In genomic region chr1:24541711-24542346, GRCh38 we compare ENCODE assay signal across 9 cellular contexts. TPM values are rescaled to one million over a fixed set of nuclear protein-coding genes. Genes with fewer than 3 reads are reported as not detected.
DNase-seq lines count a peak whose midpoint lies in the region; ATAC-seq and TF ChIP-seq lines count a peak whose summit lies in the region.
"Had no signal": no experiment of that assay in that cellular context is flagged by ENCODE, and none has a peak within 500 bp of the region (broad histone marks: within the 10 kb centered on the region; RNA-seq: fewer than 3 reads in every experiment).

No MANE protein-coding gene starts in this region.

- intact Hi-C loops in Right ventricle myocardium superior (cut with DNase I) (loop anchor here (2.0 kb wide), 1 partner anchor 93 kb away; no protein-coding TSS in a partner anchor), left cardiac atrium (cut with DNase I) (loop anchor here in 1 of 2 donors (2.0 kb wide), 1 partner anchor 93 kb away; no protein-coding TSS in a partner anchor), left ventricle myocardium inferior (cut with micrococcal nuclease) (loop anchor here (10.0 kb wide), 1 partner anchor 93 kb away; no protein-coding TSS in a partner anchor), upper lobe of right lung (cut with DNase I) (no loop called here)

- H3K27me3 ChIP-seq in left ventricle myocardium inferior (ENCODE audit: low read depth) (peaks cover under 1% of the 10 kb centered on the region), upper lobe of right lung (no peaks in the 10 kb centered on the region)
- H3K27me3 ChIP-seq: neutrophil had no signal

- DNase-seq in Right ventricle myocardium superior: no peak
- DNase-seq in left cardiac atrium: no peak
- peak; percentile 23 for DNase-seq in activated CD4-positive, alpha-beta T cell treated with anti-CD3 and anti-CD28 coated beads, Interleukin-2, amount 50 U/mL, for 1 hour
- no peak for DNase-seq in left ventricle myocardium inferior
- peak; percentile 78 for DNase-seq in upper lobe of right lung
- DNase-seq in cerebellar nuclear complex (lab: John Stamatoyannopoulos, UW): no peak
- DNase-seq in central memory CD4-positive, alpha-beta T cell: no peak

- H3K27ac ChIP-seq in left ventricle myocardium inferior (replicated peaks): no peak overlapping the region
- peak overlapping the region; percentile 24 for H3K27ac ChIP-seq in upper lobe of right lung
- H3K27ac ChIP-seq: neutrophil had no signal

- H3K36me3 ChIP-seq in left ventricle myocardium inferior (no peaks in the 10 kb centered on the region), upper lobe of right lung (no peaks in the 10 kb centered on the region)
- H3K36me3 ChIP-seq: neutrophil had no signal

- H3K4me3 ChIP-seq in left ventricle myocardium inferior: no peak overlapping the region
- H3K4me3 ChIP-seq in upper lobe of right lung: no peak overlapping the region

- H3K9me3 ChIP-seq in left ventricle myocardium inferior (replicated peaks): no peaks in the 10 kb centered on the region
- H3K9me3 ChIP-seq in upper lobe of right lung: no peaks in the 10 kb centered on the region
- H3K9me3 ChIP-seq: neutrophil had no signal

- TF ChIP-seq CTCF in left ventricle myocardium inferior (IDR thresholded peaks at IDR 0.05; ENCODE audit: borderline replicate concordance) (peak; percentile 72), upper lobe of right lung (IDR thresholded peaks at IDR 0.05) (peak; percentile 64)

- ATAC-seq in Right ventricle myocardium superior (ENCODE audit: poor library complexity): peak; percentile 38
- no peak for ATAC-seq in left cardiac atrium
- peak; percentile 87 for ATAC-seq in upper lobe of right lung
- ATAC-seq in GM21576 (IDR thresholded peaks at IDR 0.05; ENCODE audit: unreplicated experiment): no peak

- no peaks in the 10 kb centered on the region for H3K4me1 ChIP-seq in left ventricle myocardium inferior
- no peaks in the 10 kb centered on the region for H3K4me1 ChIP-seq in upper lobe of right lung

RNA-seq across cellular contexts. Expression of gene NCMAP, which starts 14.1 kb away (rescaled TPM):
- total RNA-seq in Right ventricle myocardium superior (0.27 TPM), left cardiac atrium (under 1 TPM; 0.16 to 0.18 TPM), left ventricle myocardium inferior (0.11 TPM), upper lobe of right lung (10.7 TPM)

RNA-seq across cellular contexts. Expression of gene RCAN3, which starts 39.2 kb away (rescaled TPM):
- total RNA-seq in Right ventricle myocardium superior (6.5 TPM), left cardiac atrium (1 to 10 TPM; 5.8 to 6.1 TPM), left ventricle myocardium inferior (4.9 TPM), upper lobe of right lung (11.3 TPM)

Comparison
In these comparisons a context has a peak if more than half of its experiments do, and no peak if none do; other contexts are left out.
1. ATAC-seq: peak in Right ventricle myocardium superior (single experiment) and upper lobe of right lung (single experiment); none in left cardiac atrium (0 of 2) and GM21576 (single experiment).
2. DNase-seq: peak in activated CD4-positive, alpha-beta T cell treated with anti-CD3 and anti-CD28 coated beads, Interleukin-2, amount 50 U/mL, for 1 hour (single experiment) and upper lobe of right lung (single experiment); none in Right ventricle myocardium superior (single experiment), left cardiac atrium (single experiment), left ventricle myocardium inferior (single experiment), cerebellar nuclear complex (0 of 2) and central memory CD4-positive, alpha-beta T cell (single experiment).